8 cellular contexts compared by ENCODE assay signal in the genomic region with DNA sequence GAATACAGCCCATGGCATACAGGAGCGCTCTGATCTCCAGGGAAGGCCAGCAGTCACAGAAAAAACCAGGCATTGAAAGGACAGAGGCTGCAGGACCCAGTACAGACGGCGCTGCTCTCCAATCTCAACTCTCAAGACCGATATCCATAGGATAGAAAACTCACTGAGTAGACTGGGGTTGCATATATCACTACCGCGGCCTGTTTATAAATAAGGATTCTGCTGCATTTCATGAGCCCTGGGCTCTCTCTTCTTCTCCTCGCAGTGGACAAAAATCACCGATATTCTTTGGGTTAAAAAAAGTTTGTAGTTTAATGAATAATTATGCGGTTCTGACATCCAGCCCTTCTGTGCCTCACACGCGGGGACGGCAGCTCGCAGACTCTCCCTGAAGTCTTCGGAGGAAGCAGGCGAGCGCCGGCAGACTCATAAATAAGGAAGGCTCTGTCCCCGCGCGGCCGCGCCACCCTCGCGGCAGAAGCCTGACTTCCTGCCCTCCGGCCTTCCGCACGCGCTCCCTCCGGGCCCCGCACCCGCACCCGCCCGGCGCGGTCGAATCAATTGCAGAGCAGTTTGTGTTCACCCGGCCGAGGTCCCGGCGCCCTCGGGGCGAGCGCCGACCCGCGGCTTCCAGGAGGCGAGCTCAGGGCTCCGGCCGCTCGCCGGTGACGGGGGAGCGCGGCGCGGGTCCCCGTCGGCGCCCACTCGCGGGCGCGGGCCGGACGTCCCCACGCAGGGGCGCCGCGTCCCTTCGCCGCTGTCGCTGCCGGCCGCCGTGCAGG. TPM values are rescaled to one million over a fixed set of nuclear protein-coding genes. Genes with fewer than 3 reads are reported as not detected.
DNase-seq lines count a peak whose midpoint lies in the region; ATAC-seq lines count a peak whose summit lies in the region.

A gene with protein sequence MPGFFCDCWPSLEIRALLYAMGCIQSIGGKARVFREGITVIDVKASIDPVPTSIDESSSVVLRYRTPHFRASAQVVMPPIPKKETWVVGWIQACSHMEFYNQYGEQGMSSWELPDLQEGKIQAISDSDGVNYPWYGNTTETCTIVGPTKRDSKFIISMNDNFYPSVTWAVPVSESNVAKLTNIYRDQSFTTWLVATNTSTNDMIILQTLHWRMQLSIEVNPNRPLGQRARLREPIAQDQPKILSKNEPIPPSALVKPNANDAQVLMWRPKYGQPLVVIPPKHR (minus strand): TSS at position 404 of the 782 bp plus-strand sequence. CDS start 331 bp downstream, at position 73.

- peaks cover 36% of the 10 kb centered on the region for H3K4me1 Mint-ChIP-seq in T-helper 17 cell

- peak; percentile 36 for DNase-seq in activated gamma-delta T cell (lab: John Stamatoyannopoulos, UW)
- no peak for DNase-seq in activated gamma-delta T cell treated with Interleukin-2 at 50 U/mL for 16 hours
- peak in 2 of 3 donors; percentile 26 to 29 for DNase-seq in T-helper 17 cell
- DNase-seq in middle frontal gyrus (ENCODE audit: extremely low spot score, low spot score) = no peak

- peak within 1 kb of the TSS; percentile 44 to 71 for H3K9ac ChIP-seq in duodenal mucosa (ENCODE audit: low read depth in 1 of 2, low read length in 2 of 2)

- peaks cover 5% of the 10 kb centered on the region for H3K36me3 Mint-ChIP-seq in T-helper 17 cell (ENCODE audit: low read depth)

- H3K27me3 ChIP-seq in duodenal mucosa (ENCODE audit: control insufficient read depth in 1 of 2, insufficient read depth in 2 of 2, low read length in 2 of 2) (peaks cover 10 to 11% of the 10 kb centered on the region in 2 donors), mononuclear cell (ENCODE audit: insufficient read depth, low read length) (no peaks in the 10 kb centered on the region)

- peak within 1 kb of the TSS; percentile 99 for H3K27ac Mint-ChIP-seq in T-helper 17 cell

- H3K4me1 ChIP-seq in duodenal mucosa (ENCODE audit: control insufficient read depth in 1 of 2, insufficient read depth in 2 of 2, low read length in 2 of 2) (peaks cover 11 to 17% of the 10 kb centered on the region in 2 donors), mononuclear cell (ENCODE audit: insufficient read depth, low read length) (peaks cover 57% of the 10 kb centered on the region), urinary bladder (ENCODE audit: insufficient read depth) (no peaks in the 10 kb centered on the region)

- H3K27ac ChIP-seq in duodenal mucosa (ENCODE audit: low read depth, low read length) (peak within 1 kb of the TSS; percentile 46), urinary bladder (ENCODE audit: low read depth) (peak within 1 kb of the TSS; percentile 41)

- WGBS in urinary bladder = 10% methylated on average over 75 of the region's 75 CpGs

- H3K36me3 ChIP-seq in duodenal mucosa (ENCODE audit: control insufficient read depth in 1 of 2, insufficient read depth in 2 of 2, low read length in 2 of 2) = no peaks in the 10 kb centered on the region
- no peaks in the 10 kb centered on the region for H3K36me3 ChIP-seq in urinary bladder (ENCODE audit: insufficient read depth)

- H3K27me3 Mint-ChIP-seq in T-helper 17 cell = no peaks in the 10 kb centered on the region

- peak within 1 kb of the TSS; percentile 98 for H3K4me3 Mint-ChIP-seq in T-helper 17 cell

- peak within 1 kb of the TSS; percentile 58 to 68 for H3K4me3 ChIP-seq in duodenal mucosa (ENCODE audit: low read depth in 1 of 2, low read length in 2 of 2)
- peak within 1 kb of the TSS; percentile 99 for H3K4me3 ChIP-seq in mononuclear cell (ENCODE audit: low read length)
- H3K4me3 ChIP-seq in urinary bladder (ENCODE audit: low read depth, low read length) = peak within 1 kb of the TSS; percentile 74

- ATAC-seq in T-helper 17 cell (peak; percentile 4), HG03439 (IDR thresholded peaks at IDR 0.05; ENCODE audit: unreplicated experiment) (no peak)

- H3K9me3 ChIP-seq in T-helper 17 cell (ENCODE audit: control insufficient read depth, low read length, poor library complexity, severe bottlenecking) = no peaks in the 10 kb centered on the region
- H3K9me3 ChIP-seq in duodenal mucosa (ENCODE audit: control insufficient read depth in 1 of 2, low read length in 2 of 2) = no peaks in the 10 kb centered on the region
- H3K9me3 ChIP-seq in mononuclear cell (ENCODE audit: low read depth, low read length) = no peaks in the 10 kb centered on the region

RNA-seq across cellular contexts. Expression of the gene that starts here (rescaled TPM):
- total RNA-seq in T-helper 17 cell = 10 to 100 TPM; 59.5 to 60.4 TPM
- total RNA-seq in mononuclear cell = 32.3 TPM
- 3.1 TPM for total RNA-seq in urinary bladder
- polyA plus RNA-seq in urinary bladder = 1.9 TPM

Comparison
In these comparisons a context has a peak if more than half of its experiments do, and no peak if none do; other contexts are left out.
1. DNase-seq: peak in activated gamma-delta T cell (single experiment) and T-helper 17 cell (2 of 3); none in activated gamma-delta T cell treated with Interleukin-2 at 50 U/mL for 16 hours (single experiment) and middle frontal gyrus (single experiment).
2. Peak in every context shown above with its lines, with median percentiles within 50 percentile points of each other: H3K4me3 ChIP-seq.